ENCODE assay signal across 18 cellular contexts in genomic region chr15:73570355-73571032, GRCh38.
DNase-seq lines count a peak whose midpoint lies in the region; ATAC-seq and TF ChIP-seq lines count a peak whose summit lies in the region.
"Had no signal": no experiment of that assay in that cellular context is flagged by ENCODE, and none has a peak within 500 bp of the region (broad histone marks: within the 10 kb centered on the region; RNA-seq: fewer than 3 reads in every experiment).

No MANE protein-coding gene starts in this region.

- CTCF ChIA-PET in activated CD4-positive, alpha-beta memory T cell treated with anti-CD3 and anti-CD28 coated beads, Interleukin-2, amount 10 ng/mL, durations not matched to agents 7 days and 5 days (lab: Charles Lee) = interaction anchor here (1.3 to 2.0 kb wide), 4 partner anchors 10 to 130 kb away, joined by 3 to 16 read pairs (median 4); no protein-coding TSS in a partner anchor

- POLR2A ChIA-PET in activated CD4-positive, alpha-beta memory T cell treated with anti-CD3 and anti-CD28 coated beads, Interleukin-2, amount 10 ng/mL, durations not matched to agents 7 days and 5 days (lab: Charles Lee) = interaction anchor here (1.1 kb wide), 1 partner anchor 18 kb away, joined by 3 read pairs; no protein-coding TSS in a partner anchor

- DNase-seq in activated T-cell treated with anti-CD3 and anti-CD28 coated beads, Interleukin-2, amount 50 U/mL, for 72 hours = peak in 1 of 2 donors; percentile 5
- DNase-seq in activated T-cell treated with anti-CD3 and anti-CD28 coated beads, Interleukin-2, amount 50 U/mL, for 4 hours = no peak
- DNase-seq in activated CD4-positive, alpha-beta memory T cell treated with anti-CD3 and anti-CD28 coated beads, Interleukin-2, amount 10 ng/mL, durations not matched to agents 7 days and 5 days = no peak
- no peak for DNase-seq in hepatocyte (ENCODE audit: low spot score)
- DNase-seq in stimulated activated effector memory CD8-positive, alpha-beta T cell treated with anti-CD3 and anti-CD28 coated beads, Interleukin-12 subunit alpha, Interleukin-12 subunit beta, amount 100 ng/mL, for 72 hours (ENCODE audit: low spot score in 2 of 2) = no peak
- no peak for DNase-seq in amygdala (lab: John Stamatoyannopoulos, UW)
- DNase-seq: activated CD4-positive, CD25-positive, alpha-beta regulatory T cell; activated naive CD4-positive, alpha-beta T cell treated with anti-CD3 and anti-CD28 coated beads for 36 hours; left ventricle myocardium inferior; NCI-H2107; stimulated activated CD4-positive, alpha-beta T cell treated with anti-CD3 and anti-CD28 coated beads, Interleukin-4, amount 100 ng/mL, for 4 hours; substantia nigra; T1000; uterus had no signal

- H3K27ac Mint-ChIP-seq in activated T-cell treated with anti-CD3 and anti-CD28 coated beads, Interleukin-2, amount 50 U/mL, for 72 hours = peak overlapping the region; percentile 31
- peak overlapping the region; percentile 57 for H3K27ac Mint-ChIP-seq in activated CD4-positive, alpha-beta memory T cell treated with anti-CD3 and anti-CD28 coated beads, Interleukin-2, amount 10 ng/mL, durations not matched to agents 7 days and 5 days
- peak overlapping the region; percentile 61 for H3K27ac Mint-ChIP-seq in stimulated activated effector memory CD8-positive, alpha-beta T cell treated with anti-CD3 and anti-CD28 coated beads, Interleukin-12 subunit alpha, Interleukin-12 subunit beta, amount 100 ng/mL, for 72 hours
- H3K27ac Mint-ChIP-seq: activated naive CD4-positive, alpha-beta T cell treated with anti-CD3 and anti-CD28 coated beads for 36 hours had no signal

- no peaks in the 10 kb centered on the region for H3K27me3 ChIP-seq in hepatocyte
- H3K27me3 ChIP-seq: uterus had no signal

- ATAC-seq in activated T-cell treated with anti-CD3 and anti-CD28 coated beads, Interleukin-2, amount 50 U/mL, for 72 hours (replicated peaks in 1 of 2) = peak; percentile 65 to 74
- no peak for ATAC-seq in activated T-cell treated with anti-CD3 and anti-CD28 coated beads, Interleukin-2, amount 50 U/mL, for 4 hours
- ATAC-seq in stimulated activated effector memory CD8-positive, alpha-beta T cell treated with anti-CD3 and anti-CD28 coated beads, Interleukin-12 subunit alpha, Interleukin-12 subunit beta, amount 100 ng/mL, for 72 hours = peak; percentile 84
- no peak for ATAC-seq in GM18867 (IDR thresholded peaks at IDR 0.05; ENCODE audit: unreplicated experiment)
- no peak for ATAC-seq in GM21825 (IDR thresholded peaks at IDR 0.05; ENCODE audit: unreplicated experiment)

- no peak for TF ChIP-seq CTCF in hepatocyte (IDR thresholded peaks at IDR 0.05; ENCODE audit: poor library complexity)

- H3K9me2 ChIP-seq in hepatocyte (replicated peaks; ENCODE audit: insufficient read depth) = no peaks in the 10 kb centered on the region

- H3K27ac ChIP-seq in hepatocyte = peak overlapping the region; percentile 42
- H3K27ac ChIP-seq: C4-2B, HL-60, left ventricle myocardium inferior, uterus had no signal

- H3K9me3 ChIP-seq in hepatocyte (ENCODE audit: low read depth) = no peaks in the 10 kb centered on the region
- H3K9me3 ChIP-seq: left ventricle myocardium inferior, uterus had no signal

- WGBS in hepatocyte (ENCODE audit: low lambda C conversion rate, missing lambda C conversion rate) = 97% methylated on average over 7 of the region's 7 CpGs

- no peak overlapping the region for H3K4me2 ChIP-seq in hepatocyte

- peaks cover 29% of the 10 kb centered on the region for H3K4me1 Mint-ChIP-seq in activated T-cell treated with anti-CD3 and anti-CD28 coated beads, Interleukin-2, amount 50 U/mL, for 72 hours (ENCODE audit: low read depth)
- H3K4me1 Mint-ChIP-seq in activated T-cell treated with anti-CD3 and anti-CD28 coated beads, Interleukin-2, amount 50 U/mL, for 4 hours (ENCODE audit: low read depth) = peaks cover 2% of the 10 kb centered on the region
- H3K4me1 Mint-ChIP-seq in activated CD4-positive, alpha-beta memory T cell treated with anti-CD3 and anti-CD28 coated beads, Interleukin-2, amount 10 ng/mL, durations not matched to agents 7 days and 5 days = peaks cover 66% of the 10 kb centered on the region
- peaks cover 38% of the 10 kb centered on the region for H3K4me1 Mint-ChIP-seq in stimulated activated effector memory CD8-positive, alpha-beta T cell treated with anti-CD3 and anti-CD28 coated beads, Interleukin-12 subunit alpha, Interleukin-12 subunit beta, amount 100 ng/mL, for 72 hours

- peaks cover 7 to 9% of the 10 kb centered on the region in 2 donors for H3K36me3 Mint-ChIP-seq in activated T-cell treated with anti-CD3 and anti-CD28 coated beads, Interleukin-2, amount 50 U/mL, for 72 hours (ENCODE audit: insufficient read depth in 2 of 2)
- peaks cover 52% of the 10 kb centered on the region for H3K36me3 Mint-ChIP-seq in activated T-cell treated with anti-CD3 and anti-CD28 coated beads, Interleukin-2, amount 50 U/mL, for 4 hours (ENCODE audit: insufficient read depth)
- peaks cover 50% of the 10 kb centered on the region for H3K36me3 Mint-ChIP-seq in activated CD4-positive, alpha-beta memory T cell treated with anti-CD3 and anti-CD28 coated beads, Interleukin-2, amount 10 ng/mL, durations not matched to agents 7 days and 5 days (ENCODE audit: low read depth)
- H3K36me3 Mint-ChIP-seq in stimulated activated effector memory CD8-positive, alpha-beta T cell treated with anti-CD3 and anti-CD28 coated beads, Interleukin-12 subunit alpha, Interleukin-12 subunit beta, amount 100 ng/mL, for 72 hours = peaks cover 91% of the 10 kb centered on the region

- H3K4me1 ChIP-seq in hepatocyte (ENCODE audit: insufficient read depth) = peaks cover 26% of the 10 kb centered on the region

- no peak overlapping the region for H3K4me3 ChIP-seq in hepatocyte
- H3K4me3 ChIP-seq: left ventricle myocardium inferior, uterus had no signal

- no peaks in the 10 kb centered on the region for H3K9me3 Mint-ChIP-seq in activated T-cell treated with anti-CD3 and anti-CD28 coated beads, Interleukin-2, amount 50 U/mL, for 72 hours
- H3K9me3 Mint-ChIP-seq in activated T-cell treated with anti-CD3 and anti-CD28 coated beads, Interleukin-2, amount 50 U/mL, for 4 hours = no peaks in the 10 kb centered on the region
- H3K9me3 Mint-ChIP-seq in activated CD4-positive, alpha-beta memory T cell treated with anti-CD3 and anti-CD28 coated beads, Interleukin-2, amount 10 ng/mL, durations not matched to agents 7 days and 5 days = no peaks in the 10 kb centered on the region
- no peaks in the 10 kb centered on the region for H3K9me3 Mint-ChIP-seq in stimulated activated effector memory CD8-positive, alpha-beta T cell treated with anti-CD3 and anti-CD28 coated beads, Interleukin-12 subunit alpha, Interleukin-12 subunit beta, amount 100 ng/mL, for 72 hours
- H3K9me3 Mint-ChIP-seq: activated naive CD4-positive, alpha-beta T cell treated with anti-CD3 and anti-CD28 coated beads for 36 hours had no signal

- no peaks in the 10 kb centered on the region for H3K36me3 ChIP-seq in hepatocyte (replicated peaks; ENCODE audit: insufficient read depth, low read depth)
- H3K36me3 ChIP-seq: uterus had no signal

- no peaks in the 10 kb centered on the region for H4K20me1 ChIP-seq in hepatocyte (ENCODE audit: insufficient read depth, poor library complexity, severe bottlenecking)

- no peaks in the 10 kb centered on the region for H3K27me3 Mint-ChIP-seq in activated T-cell treated with anti-CD3 and anti-CD28 coated beads, Interleukin-2, amount 50 U/mL, for 72 hours (ENCODE audit: low read depth)
- no peaks in the 10 kb centered on the region for H3K27me3 Mint-ChIP-seq in activated T-cell treated with anti-CD3 and anti-CD28 coated beads, Interleukin-2, amount 50 U/mL, for 4 hours (ENCODE audit: low read depth)
- H3K27me3 Mint-ChIP-seq in activated CD4-positive, alpha-beta memory T cell treated with anti-CD3 and anti-CD28 coated beads, Interleukin-2, amount 10 ng/mL, durations not matched to agents 7 days and 5 days = no peaks in the 10 kb centered on the region

- peaks cover 10% of the 10 kb centered on the region for H3K79me2 ChIP-seq in hepatocyte

- no peak overlapping the region for H2AFZ ChIP-seq in hepatocyte

- H3K4me3 Mint-ChIP-seq in activated T-cell treated with anti-CD3 and anti-CD28 coated beads, Interleukin-2, amount 50 U/mL, for 72 hours = peak overlapping the region; percentile 9 to 63
- no peak overlapping the region for H3K4me3 Mint-ChIP-seq in activated T-cell treated with anti-CD3 and anti-CD28 coated beads, Interleukin-2, amount 50 U/mL, for 4 hours
- H3K4me3 Mint-ChIP-seq in activated CD4-positive, alpha-beta memory T cell treated with anti-CD3 and anti-CD28 coated beads, Interleukin-2, amount 10 ng/mL, durations not matched to agents 7 days and 5 days = peak overlapping the region; percentile 56
- peak overlapping the region; percentile 50 for H3K4me3 Mint-ChIP-seq in stimulated activated effector memory CD8-positive, alpha-beta T cell treated with anti-CD3 and anti-CD28 coated beads, Interleukin-12 subunit alpha, Interleukin-12 subunit beta, amount 100 ng/mL, for 72 hours
- H3K4me3 Mint-ChIP-seq: activated naive CD4-positive, alpha-beta T cell treated with anti-CD3 and anti-CD28 coated beads for 36 hours had no signal

Comparison
In these comparisons a context has a peak if more than half of its experiments do, and no peak if none do; other contexts are left out.
1. ATAC-seq: peak in activated T-cell treated with anti-CD3 and anti-CD28 coated beads, Interleukin-2, amount 50 U/mL, for 72 hours (2 of 2) and stimulated activated effector memory CD8-positive, alpha-beta T cell treated with anti-CD3 and anti-CD28 coated beads, Interleukin-12 subunit alpha, Interleukin-12 subunit beta, amount 100 ng/mL, for 72 hours (single experiment); none in activated T-cell treated with anti-CD3 and anti-CD28 coated beads, Interleukin-2, amount 50 U/mL, for 4 hours (0 of 2), GM18867 (single experiment) and GM21825 (single experiment).
2. Peak in every context shown above with its lines, with median percentiles within 50 percentile points of each other: H3K27ac Mint-ChIP-seq.